In genomic region chr2:112433480-112433879, GRCh38 we compare ENCODE assay signal across 8 cellular contexts. TPM values are rescaled to one million over a fixed set of nuclear protein-coding genes. Genes with fewer than 3 reads are reported as not detected.
DNase-seq lines count a peak whose midpoint lies in the region; ATAC-seq and TF ChIP-seq lines count a peak whose summit lies in the region.
"Not testable (repeated sequence)": the region's sequence is repeated elsewhere in the genome, so short reads cannot be mapped to it uniquely, and the experiment has no call there.

TSS of gene RGPD8 (minus strand) at chr2:112433645. CDS start at chr2:112433453, 192 bp downstream.

- not testable (repeated sequence) for H3K36me3 Mint-ChIP-seq in activated CD4-positive, alpha-beta T cell treated with anti-CD3 and anti-CD28 coated beads for 36 hours (ENCODE audit: low read depth)

- peak within 1 kb of the TSS; percentile 76 for H3K4me3 Mint-ChIP-seq in activated CD4-positive, alpha-beta T cell treated with anti-CD3 and anti-CD28 coated beads for 36 hours

- not testable (repeated sequence) for TF ChIP-seq POLR2A in breast epithelium (IDR thresholded peaks at IDR 0.05)

- H3K27ac ChIP-seq in breast epithelium: peak within 1 kb of the TSS; percentile 83 to 97
- not testable (repeated sequence) for H3K27ac ChIP-seq in hepatocyte

- POLR2A ChIA-PET in activated CD4-positive, alpha-beta T cell treated with anti-CD3 and anti-CD28 coated beads for 36 hours (lab: Charles Lee): not testable (repeated sequence)

- not testable (repeated sequence) for H3K79me2 ChIP-seq in hepatocyte

- H3K9me3 Mint-ChIP-seq in activated CD4-positive, alpha-beta T cell treated with anti-CD3 and anti-CD28 coated beads for 36 hours (ENCODE audit: low read depth): not testable (repeated sequence)

- peak within 1 kb of the TSS; percentile 73 for H3K4me2 ChIP-seq in hepatocyte

- H3K4me1 Mint-ChIP-seq in activated CD4-positive, alpha-beta T cell treated with anti-CD3 and anti-CD28 coated beads for 36 hours: peaks cover 10% of the 10 kb centered on the region

- H3K4me1 ChIP-seq in ES-I3 (ENCODE audit: insufficient read depth, low read length); breast epithelium; hepatocyte (ENCODE audit: insufficient read depth): not testable (repeated sequence)

- DNase-seq in HT-29 (ENCODE audit: low spot score): peak; percentile 80
- peak; percentile 96 for DNase-seq in activated CD4-positive, alpha-beta T cell treated with anti-CD3 and anti-CD28 coated beads for 36 hours
- DNase-seq in breast epithelium (ENCODE audit: low spot score in 2 of 2): peak; percentile 85 to 89
- peak; percentile 94 for DNase-seq in hepatocyte (ENCODE audit: low spot score)
- DNase-seq in posterior vena cava (ENCODE audit: low spot score): peak; percentile 98
- DNase-seq in stromal cell of bone marrow (ENCODE audit: low read depth): peak; percentile 74

- H3K27me3 ChIP-seq in breast epithelium, hepatocyte: not testable (repeated sequence)

- not testable (repeated sequence) for H3K9me3 ChIP-seq in ES-I3 (ENCODE audit: control insufficient read depth, insufficient read depth, low read length); breast epithelium; hepatocyte (ENCODE audit: low read depth)

- not testable (repeated sequence) for H3K9me2 ChIP-seq in hepatocyte (replicated peaks; ENCODE audit: insufficient read depth)

- H2AFZ ChIP-seq in hepatocyte: peak within 1 kb of the TSS; percentile 78

- TF ChIP-seq CTCF in breast epithelium (IDR thresholded peaks at IDR 0.05) (peak in 1 of 3 donors; percentile 66), hepatocyte (IDR thresholded peaks at IDR 0.05; ENCODE audit: poor library complexity) (peak; percentile 66)

- H3K27ac Mint-ChIP-seq in activated CD4-positive, alpha-beta T cell treated with anti-CD3 and anti-CD28 coated beads for 36 hours: peak within 1 kb of the TSS; percentile 70

- not testable (repeated sequence) for H4K20me1 ChIP-seq in hepatocyte (ENCODE audit: insufficient read depth, poor library complexity, severe bottlenecking)

- peak within 1 kb of the TSS; percentile 57 for H3K9ac ChIP-seq in ES-I3 (ENCODE audit: low read depth, low read length)

- 0% methylated on average over 17 of the region's 26 CpGs for WGBS in hepatocyte (ENCODE audit: low lambda C conversion rate, missing lambda C conversion rate)

- ATAC-seq in GM21737 (IDR thresholded peaks at IDR 0.05; ENCODE audit: unreplicated experiment): peak; percentile 98
- peak; percentile 100 for ATAC-seq in activated CD4-positive, alpha-beta T cell treated with anti-CD3 and anti-CD28 coated beads for 36 hours

- intact Hi-C loops in activated CD4-positive, alpha-beta T cell treated with anti-CD3 and anti-CD28 coated beads for 36 hours (cut with DNase I, micrococcal nuclease): loop anchor here (1.0 to 10.0 kb wide), 5 partner anchors 174 to 549 kb away; partner anchors contain the start of genes ANAPC1 (in 1 of the 2) and ZC3H8 (in 1 of the 2)
- intact Hi-C loops in breast epithelium (cut with DNase I; ENCODE audit: low total_unique reads): not testable (repeated sequence)
- intact Hi-C loops in posterior vena cava (cut with DNase I): loop anchor here in 1 of 2 donors (10.0 kb wide), 1 partner anchor 169 kb away; no protein-coding TSS in a partner anchor

- not testable (repeated sequence) for H3K36me3 ChIP-seq in ES-I3 (ENCODE audit: insufficient read depth, low read length); breast epithelium; hepatocyte (replicated peaks; ENCODE audit: insufficient read depth, low read depth)

- H3K27me3 Mint-ChIP-seq in activated CD4-positive, alpha-beta T cell treated with anti-CD3 and anti-CD28 coated beads for 36 hours: not testable (repeated sequence)

- peak within 1 kb of the TSS; percentile 50 to 79 (median 61) for H3K4me3 ChIP-seq in breast epithelium
- H3K4me3 ChIP-seq in hepatocyte: not testable (repeated sequence)

- CTCF ChIA-PET in activated CD4-positive, alpha-beta T cell treated with anti-CD3 and anti-CD28 coated beads for 36 hours (lab: Charles Lee): not testable (repeated sequence)

RNA-seq across cellular contexts. Expression of gene RGPD8, which starts in this region (rescaled TPM):
- 2.5 and 3.3 TPM in 2 replicates for total RNA-seq in HT-29 (2014; rRNA removed; shearing (Covaris generic))
- 1 to 10 TPM; 7.8 to 9.2 TPM for total RNA-seq in activated CD4-positive, alpha-beta T cell treated with anti-CD3 and anti-CD28 coated beads for 36 hours
- total RNA-seq in breast epithelium (10 to 100 TPM; 30.4 to 48.9 (median 40.0) TPM), hepatocyte (12.2 and 17.4 TPM in 2 replicates), posterior vena cava (10 to 100 TPM; 14.9 to 24.3 TPM)
- polyA plus RNA-seq in hepatocyte: 1.0 and 1.1 TPM in 2 replicates
